ENCODE assay signal across 8 cellular contexts in the genomic region with DNA sequence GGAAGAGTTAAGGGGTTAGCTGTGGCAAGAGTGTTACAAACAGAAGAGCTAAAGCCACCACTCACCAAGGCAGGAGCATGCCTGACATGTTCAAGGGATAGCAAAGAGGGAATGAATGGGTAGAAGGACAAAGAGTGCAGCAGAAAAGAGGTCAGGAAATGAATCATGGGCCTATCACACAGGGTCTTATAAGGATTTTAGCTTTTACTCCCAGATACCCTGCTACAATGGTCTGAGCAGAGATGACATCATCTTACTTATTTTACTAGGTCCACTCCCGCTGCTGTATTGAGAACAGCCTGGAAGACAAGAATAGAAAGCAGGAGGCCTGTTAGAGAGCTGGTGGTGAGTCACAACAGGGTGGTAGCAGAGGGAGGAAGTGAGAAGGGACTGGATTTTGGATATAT. TPM values are rescaled to one million over a fixed set of nuclear protein-coding genes. Genes with fewer than 3 reads are reported as not detected.
DNase-seq lines count a peak whose midpoint lies in the region; ATAC-seq and TF ChIP-seq lines count a peak whose summit lies in the region.

No MANE protein-coding gene starts in this region.

- H3K4me3 Mint-ChIP-seq in activated naive CD4-positive, alpha-beta T cell treated with anti-CD3 and anti-CD28 coated beads, Interleukin-2, amount 50 U/mL, for 24 hours, result no peak overlapping the region
- H3K4me3 Mint-ChIP-seq in osteocyte (ENCODE audit: unreplicated experiment), result no peak overlapping the region

- H3K4me1 Mint-ChIP-seq in activated naive CD4-positive, alpha-beta T cell treated with anti-CD3 and anti-CD28 coated beads, Interleukin-2, amount 50 U/mL, for 24 hours, result peaks cover 57% of the 10 kb centered on the region
- H3K4me1 Mint-ChIP-seq in osteocyte (ENCODE audit: unreplicated experiment), result peaks cover 23% of the 10 kb centered on the region

- no peak for TF ChIP-seq CTCF in osteocyte (IDR thresholded peaks at IDR 0.05)
- TF ChIP-seq CTCF in vagina (IDR thresholded peaks at IDR 0.05), result no peak

- peaks cover 0 to 44% of the 10 kb centered on the region in 2 donors for H3K36me3 ChIP-seq in vagina

- no peaks in the 10 kb centered on the region for H3K9me3 Mint-ChIP-seq in activated naive CD4-positive, alpha-beta T cell treated with anti-CD3 and anti-CD28 coated beads, Interleukin-2, amount 50 U/mL, for 24 hours
- H3K9me3 Mint-ChIP-seq in osteocyte (ENCODE audit: unreplicated experiment), result no peaks in the 10 kb centered on the region

- ATAC-seq in HG02884 (IDR thresholded peaks at IDR 0.05; ENCODE audit: unreplicated experiment) (peak; percentile 98), esophagus mucosa (peak; percentile 77)

- no peaks in the 10 kb centered on the region for H3K27me3 ChIP-seq in vagina

- peak overlapping the region; percentile 30 for H3K27ac Mint-ChIP-seq in activated naive CD4-positive, alpha-beta T cell treated with anti-CD3 and anti-CD28 coated beads, Interleukin-2, amount 50 U/mL, for 24 hours
- H3K27ac Mint-ChIP-seq in osteocyte (ENCODE audit: unreplicated experiment), result peak overlapping the region; percentile 81

- H3K36me3 Mint-ChIP-seq in activated naive CD4-positive, alpha-beta T cell treated with anti-CD3 and anti-CD28 coated beads, Interleukin-2, amount 50 U/mL, for 24 hours, result peaks cover 10% of the 10 kb centered on the region
- peaks cover 22% of the 10 kb centered on the region for H3K36me3 Mint-ChIP-seq in osteocyte (ENCODE audit: unreplicated experiment)

- no peak for TF ChIP-seq POLR2A in vagina (IDR thresholded peaks at IDR 0.05)

- intact Hi-C loops in vagina (cut with DNase I), result no loop called here

- H3K4me3 ChIP-seq in vagina, result no peak overlapping the region

- H3K27me3 Mint-ChIP-seq in activated naive CD4-positive, alpha-beta T cell treated with anti-CD3 and anti-CD28 coated beads, Interleukin-2, amount 50 U/mL, for 24 hours, result no peaks in the 10 kb centered on the region
- no peaks in the 10 kb centered on the region for H3K27me3 Mint-ChIP-seq in osteocyte (ENCODE audit: unreplicated experiment)

- H3K27ac ChIP-seq in vagina, result no peak overlapping the region

- H3K9me3 ChIP-seq in vagina, result no peaks in the 10 kb centered on the region

- peaks cover 36% of the 10 kb centered on the region for H3K4me1 ChIP-seq in vagina

- DNase-seq in activated naive CD4-positive, alpha-beta T cell treated with Interleukin-2 at 50 U/mL for 16 hours, result no peak
- DNase-seq in OCI-M1 (lab: John Stamatoyannopoulos, UW) (peak; percentile 54), osteocyte (ENCODE audit: extremely low spot score, unreplicated experiment) (no peak), vagina (ENCODE audit: extremely low spot score in 2 of 2) (no peak), NCI-H146 treated with DMSO at 0.1 percent for 48 hours (lab: John Stamatoyannopoulos, UW; ENCODE audit: unreplicated experiment) (no peak)

RNA-seq across cellular contexts. Expression of a gene that starts 9.8 kb away (rescaled TPM):
- total RNA-seq in esophagus mucosa (7.9 TPM), osteocyte (13.9 and 15.0 TPM in 2 replicates), vagina (10.6 TPM)
